Comparison of ENCODE assay signal across 8 cellular contexts in genomic region chr1:37323486-37324377, GRCh38.
DNase-seq lines count a peak whose midpoint lies in the region; ATAC-seq and TF ChIP-seq lines count a peak whose summit lies in the region.

No MANE protein-coding gene starts in this region.

- peak; percentile 30 for DNase-seq in DND-41
- DNase-seq in NCI-H526 treated with DMSO at 0.1 percent for 48 hours (lab: John Stamatoyannopoulos, UW) = peak; percentile 55
- DNase-seq in mammary epithelial cell = peak; percentile 11
- peak; percentile 5 for DNase-seq in non-pigmented ciliary epithelial cell (ENCODE audit: low read depth)
- DNase-seq in anterior cingulate cortex (lab: John Stamatoyannopoulos, UW) = no peak

- H3K36me3 ChIP-seq in DND-41 (ENCODE audit: insufficient read depth, low read length) = no peaks in the 10 kb centered on the region
- no peaks in the 10 kb centered on the region for H3K36me3 ChIP-seq in mammary epithelial cell (ENCODE audit: insufficient read depth, low read length)

- no TSS peak for BruUV-seq in mammary epithelial cell (replicated peaks; lab: Mats Ljungman, UMichigan)

- in situ Hi-C loops in mammary epithelial cell (cut with MboI; ENCODE audit: low sequenced_read_pairs in 2 of 2) = no loop called here

- H4K20me1 ChIP-seq in DND-41 (ENCODE audit: insufficient read depth, low read length) = peaks cover 3% of the 10 kb centered on the region; the same call in 1 of the 2 replicates
- H4K20me1 ChIP-seq in mammary epithelial cell (ENCODE audit: insufficient read depth, low read length) = no peaks in the 10 kb centered on the region

- TF ChIP-seq CTCF in 22Rv1 (IDR thresholded peaks at IDR 0.05) (peak; percentile 82), DND-41 (IDR thresholded peaks at IDR 0.05; ENCODE audit: borderline replicate concordance, extremely low read depth, low read length, poor library complexity, severe bottlenecking) (peak; percentile 79), mammary epithelial cell (conservative IDR thresholded peaks at IDR 0.05 in 1 of 2, IDR thresholded peaks at IDR 0.05 in 1 of 2; ENCODE audit: extremely low read depth in 1 of 2, insufficient read depth in 1 of 2, low read depth in 1 of 2, low read length in 2 of 2) (peak; percentile 79 to 88)

- no peak overlapping the region for H3K4me2 ChIP-seq in DND-41 (ENCODE audit: insufficient read depth, low read length)
- H3K4me2 ChIP-seq in mammary epithelial cell (ENCODE audit: insufficient read depth, low read depth, low read length) = no peak overlapping the region

- H3K4me1 ChIP-seq in DND-41 (ENCODE audit: insufficient read depth, low read length) = no peaks in the 10 kb centered on the region
- no peaks in the 10 kb centered on the region for H3K4me1 ChIP-seq in mammary epithelial cell (ENCODE audit: insufficient read depth, low read length)

- H3K27me3 ChIP-seq in DND-41 (ENCODE audit: insufficient read depth, low read length, poor library complexity) (peaks cover 3% of the 10 kb centered on the region), mammary epithelial cell (ENCODE audit: insufficient read depth, low read length) (peaks cover 2% of the 10 kb centered on the region)

- H2AFZ ChIP-seq in DND-41 (ENCODE audit: low read depth, low read length) (no peak overlapping the region), mammary epithelial cell (ENCODE audit: low read depth, low read length) (no peak overlapping the region)

- no peak overlapping the region for H3K9ac ChIP-seq in DND-41 (ENCODE audit: low read depth, low read length)
- no peak overlapping the region for H3K9ac ChIP-seq in mammary epithelial cell (ENCODE audit: insufficient read depth, low read length)

- dilution Hi-C loops in mammary epithelial cell (cut with HindIII; ENCODE audit: low sequenced_read_pairs) = no loop called here

- H3K27ac ChIP-seq in 22Rv1 (no peak overlapping the region), DND-41 (ENCODE audit: low read length) (no peak overlapping the region), mammary epithelial cell (ENCODE audit: insufficient read depth, low read depth, low read length) (no peak overlapping the region)

- intact Hi-C loops in mammary epithelial cell (cut with micrococcal nuclease) = loop anchor here (1.0 to 10.0 kb wide), 6 partner anchors 111 to 807 kb away; no protein-coding TSS in a partner anchor

- CTCF ChIA-PET in mammary epithelial cell (lab: Charles Lee; ENCODE audit: low non-redundant PET) = no interaction called here

- no peaks in the 10 kb centered on the region for H3K9me3 ChIP-seq in DND-41 (ENCODE audit: insufficient read depth, low read length, severe bottlenecking)
- H3K9me3 ChIP-seq in mammary epithelial cell (replicated peaks; ENCODE audit: insufficient read depth, low read length) = no peaks in the 10 kb centered on the region

- 23% methylated on average over 14 of the region's 19 CpGs for WGBS in mammary epithelial cell (ENCODE audit: low coverage, missing lambda C conversion rate)

- no peak for ATAC-seq in DND-41 (ENCODE audit: insufficient read depth, low read depth)
- ATAC-seq in esophagus mucosa = no peak
- no peak for ATAC-seq in GM18517 (IDR thresholded peaks at IDR 0.05; ENCODE audit: unreplicated experiment)

- H3K79me2 ChIP-seq in DND-41 (ENCODE audit: insufficient read depth, low read length) (no peaks in the 10 kb centered on the region), mammary epithelial cell (ENCODE audit: insufficient read depth, low read length) (no peaks in the 10 kb centered on the region)

- H3K4me3 ChIP-seq in DND-41 (ENCODE audit: low read depth in 1 of 2, low read length in 2 of 2) (no peak overlapping the region), mammary epithelial cell (replicated peaks in 1 of 3; ENCODE audit: insufficient read depth in 1 of 3, low read depth in 2 of 3, low read length in 3 of 3) (no peak overlapping the region)

Comparison
In these comparisons a context has a peak if more than half of its experiments do, and no peak if none do; other contexts are left out.
1. DNase-seq: peak in DND-41 (single experiment), NCI-H526 treated with DMSO at 0.1 percent for 48 hours (single experiment), mammary epithelial cell (single experiment) and non-pigmented ciliary epithelial cell (single experiment); none in anterior cingulate cortex (0 of 58).
2. Peak in every context shown above with its lines, with median percentiles within 50 percentile points of each other: CTCF ChIP-seq.